In the genomic region with DNA sequence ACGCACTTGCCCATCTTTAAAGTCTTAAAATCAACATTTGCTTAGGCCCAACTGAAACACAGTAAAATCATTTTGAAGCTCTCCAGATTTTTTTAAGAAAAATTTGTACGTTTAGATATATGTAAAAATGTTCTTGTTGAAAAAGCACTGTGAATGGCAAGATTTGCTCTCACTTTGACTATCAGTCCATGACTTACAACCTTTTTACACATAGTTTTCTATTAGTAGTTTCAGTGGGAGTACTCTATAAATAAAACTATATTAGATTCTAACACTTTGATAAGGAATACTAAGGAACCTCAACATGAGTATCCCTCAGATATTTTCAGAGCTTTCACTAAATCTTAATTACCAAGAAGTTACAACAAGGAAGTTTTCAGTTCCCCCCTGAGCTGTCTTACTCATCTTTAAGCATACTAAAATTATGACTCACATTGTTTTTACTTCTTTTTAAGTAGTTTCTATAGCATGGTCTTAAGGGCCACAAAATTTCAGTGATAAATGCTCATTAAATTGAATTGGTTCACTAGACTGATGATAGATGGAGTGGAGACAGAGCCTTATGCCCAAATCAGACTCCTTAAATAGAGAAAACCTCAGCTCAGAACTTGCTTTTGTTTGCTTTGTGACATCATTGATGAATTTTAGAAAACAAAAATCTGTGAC, we compare ENCODE assay signal across 8 cellular contexts. TPM values are rescaled to one million over a fixed set of nuclear protein-coding genes. Genes with fewer than 3 reads are reported as not detected.
DNase-seq lines count a peak whose midpoint lies in the region; ATAC-seq and TF ChIP-seq lines count a peak whose summit lies in the region.

No MANE protein-coding gene starts in this region.

- peak; percentile 95 for ATAC-seq in GM21423 (IDR thresholded peaks at IDR 0.05; ENCODE audit: unreplicated experiment)
- ATAC-seq in HG03558 (IDR thresholded peaks at IDR 0.05; ENCODE audit: extremely low read depth, unreplicated experiment): peak; percentile 95
- ATAC-seq in mucosa of descending colon: no peak

- H3K27me3 ChIP-seq in BJ (ENCODE audit: control insufficient read depth, insufficient read depth, low read length): no peaks in the 10 kb centered on the region

- H3K9me3 ChIP-seq in mucosa of descending colon: no peaks in the 10 kb centered on the region

- H3K4me3 ChIP-seq in BJ (ENCODE audit: low read depth, low read length) (no peak overlapping the region), mucosa of descending colon (no peak overlapping the region)

- POLR2A ChIA-PET in BJ (lab: Charles Lee): no interaction called here

- intact Hi-C loops in mucosa of descending colon (cut with DNase I, micrococcal nuclease): no loop called here

- H3K36me3 ChIP-seq in BJ (ENCODE audit: control insufficient read depth, insufficient read depth, low read length): no peaks in the 10 kb centered on the region
- no peaks in the 10 kb centered on the region for H3K36me3 ChIP-seq in mucosa of descending colon (ENCODE audit: low read depth)

- H3K4me1 ChIP-seq in mucosa of descending colon (ENCODE audit: low read depth): no peaks in the 10 kb centered on the region

- TF ChIP-seq CTCF in BJ (IDR thresholded peaks at IDR 0.05; ENCODE audit: insufficient read depth, low read depth, low read length) (no peak), mucosa of descending colon (IDR thresholded peaks at IDR 0.05) (no peak)

- DNase-seq in BJ (ENCODE audit: low read depth) (peak; percentile 52), dermis blood vessel endothelial cell (peak; percentile 59), DMS79 (lab: John Stamatoyannopoulos, UW) (no peak), NCI-H2107 treated with DMSO at 0.1 percent for 48 hours (lab: John Stamatoyannopoulos, UW; ENCODE audit: unreplicated experiment) (no peak), NCI-H187 treated with DMSO at 0.1 percent for 48 hours (lab: John Stamatoyannopoulos, UW) (no peak), mucosa of descending colon (no peak)

- CTCF ChIA-PET in BJ (lab: Yijun Ruan, JAX): interaction anchor here (0.7 kb wide), 1 partner anchor 19 kb away, joined by 3 read pairs; no protein-coding TSS in a partner anchor

RNA-seq across cellular contexts. Expression of a gene that starts 31.6 kb away (rescaled TPM):
- polyA plus RNA-seq in BJ (2011; rRNA removed): 7.0 and 7.2 TPM in 2 replicates
- 14.9 and 19.2 TPM in 2 replicates for polyA minus RNA-seq in BJ (2011; rRNA and poly(A)+ RNA removed)
- total RNA-seq in dermis blood vessel endothelial cell (21.2 and 24.0 TPM in 2 replicates), mucosa of descending colon (10 to 100 TPM; 12.4 to 14.4 (median 14.2) TPM)

Comparison
In these comparisons a context has a peak if more than half of its experiments do, and no peak if none do; other contexts are left out.
1. DNase-seq: peak in BJ (single experiment) and dermis blood vessel endothelial cell (single experiment); none in DMS79 (single experiment), NCI-H2107 treated with DMSO at 0.1 percent for 48 hours (single experiment), NCI-H187 treated with DMSO at 0.1 percent for 48 hours (single experiment) and mucosa of descending colon (0 of 3).